Comparison of ENCODE assay signal across 13 cellular contexts in genomic region chr7:51135576-51135975, GRCh38.
"Had no signal": no experiment of that assay in that cellular context is flagged by ENCODE, and none has a peak within 500 bp of the region (broad histone marks: within the 10 kb centered on the region; RNA-seq: fewer than 3 reads in every experiment).

No MANE protein-coding gene starts in this region.

- H3K4me2 ChIP-seq: smooth muscle cell had no signal

- DNase-seq: dermis blood vessel endothelial cell; erythroblast; heart left ventricle; hippocampal formation; kidney glomerular epithelial cell; mesendoderm; naive thymus-derived CD8-positive, alpha-beta T cell; posterior cingulate gyrus; stimulated activated CD4-positive, alpha-beta T cell treated with anti-CD3 and anti-CD28 coated beads, Interleukin-2, amount 100 ng/mL, for 48 hours; stimulated activated naive CD4-positive, alpha-beta T cell treated with Interleukin-2 at 50 U/mL for 16 hours had no signal

- H3K27me3 ChIP-seq: heart left ventricle, neutrophil, right atrium auricular region had no signal

- H3K4me3 ChIP-seq: heart left ventricle, right atrium auricular region, smooth muscle cell had no signal

- H3K36me3 ChIP-seq: neutrophil, right atrium auricular region had no signal

- H3K27ac ChIP-seq: neutrophil, right atrium auricular region had no signal

- ATAC-seq: heart left ventricle; naive thymus-derived CD8-positive, alpha-beta T cell had no signal

- H3K9me3 ChIP-seq: neutrophil, right atrium auricular region had no signal
